In genomic region chr2:45477546-45477945, GRCh38 we compare ENCODE assay signal across 33 cellular contexts.
"Had no signal": no experiment of that assay in that cellular context is flagged by ENCODE, and none has a peak within 500 bp of the region (broad histone marks: within the 10 kb centered on the region; RNA-seq: fewer than 3 reads in every experiment).

No MANE protein-coding gene starts in this region.

- H3K36me3 ChIP-seq: adrenal gland, SJCRH30 had no signal

- DNase-seq: activated CD4-positive, alpha-beta T cell treated with anti-CD3 and anti-CD28 coated beads for 36 hours; activated CD4-positive, alpha-beta T cell treated with anti-CD3 and anti-CD28 coated beads, Interleukin-2, amount 10 ng/mL, durations not matched to agents 7 days and 5 days; activated CD4-positive, alpha-beta T cell treated with anti-CD3 and anti-CD28 coated beads, Interleukin-2, amount 50 U/mL, for 48 hours; activated CD8-positive, alpha-beta T cell treated with anti-CD3 and anti-CD28 coated beads, Interleukin-2, amount 10 ng/mL, durations not matched to agents 7 days and 5 days; activated gamma-delta T cell treated with Interleukin-2 at 50 U/mL for 16 hours; activated naive CD4-positive, alpha-beta T cell treated with anti-CD3 and anti-CD28 coated beads for 36 hours; activated T-cell treated with anti-CD3 and anti-CD28 coated beads, Interleukin-2, amount 50 U/mL, for 24 hours; anterior cingulate cortex; central memory CD4-positive, alpha-beta T cell; Kasumi-1; KG1; MM.1S; MV-4-11; NCI-H1092; NCI-H1436 treated with DMSO at 0.1 percent for 48 hours; NCI-H1694 treated with DMSO at 0.1 percent for 48 hours; NCI-H2029; NCI-H2171 treated with DMSO at 0.1 percent for 48 hours; NCI-H2227 treated with DMSO at 0.1 percent for 48 hours; NCI-H446; NCI-H510A treated with DMSO at 0.1 percent for 48 hours; NCI-H526 treated with DMSO at 0.1 percent for 48 hours; NCI-H774; SHP77; SJCRH30; T1000 had no signal

- H3K9me3 ChIP-seq: adrenal gland, SJCRH30 had no signal

- H3K4me3 ChIP-seq: adrenal gland, SJCRH30, SK-N-MC had no signal

- FAIRE-seq: TTC549 had no signal

- ATAC-seq: activated CD4-positive, alpha-beta T cell treated with anti-CD3 and anti-CD28 coated beads for 36 hours; activated CD4-positive, CD25-positive, alpha-beta regulatory T cell treated with anti-CD3 and anti-CD28 coated beads, Interleukin-2, amount 50 U/mL, for 24 hours; activated CD8-positive, alpha-beta T cell treated with anti-CD3 and anti-CD28 coated beads, Interleukin-2, amount 10 ng/mL, durations not matched to agents 7 days and 5 days; activated naive CD4-positive, alpha-beta T cell treated with anti-CD3 and anti-CD28 coated beads, Interleukin-2, amount 50 U/mL, for 72 hours; Panc1; WTC11 had no signal

- H3K4me1 ChIP-seq: adrenal gland, SJCRH30 had no signal

- H3K27ac ChIP-seq: adrenal gland, SJCRH30, SK-N-MC had no signal

- H3K27me3 ChIP-seq: adrenal gland, SJCRH30 had no signal
